2 cellular contexts compared by ENCODE assay signal in the genomic region with DNA sequence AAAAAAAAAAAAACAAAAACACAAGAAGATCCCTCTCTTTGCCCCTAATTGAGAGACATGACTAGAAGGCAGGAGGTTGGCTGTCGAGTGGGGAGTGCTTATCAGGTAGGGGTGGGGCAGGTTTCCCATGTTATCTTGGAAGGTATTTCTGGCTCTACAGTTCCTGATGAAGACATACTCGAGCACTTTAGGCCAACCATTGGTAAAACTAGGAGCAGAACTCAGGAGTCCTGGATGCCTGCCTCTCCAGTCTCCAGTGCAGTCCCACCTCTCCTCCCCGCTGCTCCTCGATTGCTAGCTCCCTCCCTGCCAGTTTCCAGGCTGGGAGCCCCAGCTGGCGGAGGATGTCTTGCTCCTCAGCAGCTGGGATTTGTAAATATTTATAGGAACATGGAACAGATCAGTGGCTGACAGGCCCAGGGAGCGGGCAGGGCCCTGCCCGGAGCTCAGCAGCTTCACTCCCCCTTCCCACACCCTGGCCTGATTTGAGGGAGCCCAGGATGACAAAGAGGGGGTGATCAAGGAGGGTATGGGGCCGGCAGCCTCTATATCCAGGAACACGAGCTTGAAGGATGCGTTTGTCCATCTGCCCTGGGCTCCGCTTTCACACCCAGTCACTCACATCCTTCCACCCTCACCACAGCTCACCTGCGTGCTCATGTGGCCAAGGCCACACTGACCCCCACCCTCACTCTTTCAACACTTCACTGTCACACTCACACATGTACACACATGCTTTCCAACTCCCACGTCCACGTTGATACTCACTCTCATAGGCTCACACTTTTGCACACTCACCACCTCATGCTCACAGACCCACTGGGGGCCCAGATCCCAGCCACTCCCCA.
A peak's percentile ranks its signal among the peaks of the same experiment; 100 is the strongest.
TF ChIP-seq lines count a peak whose summit lies in the region.

No MANE protein-coding gene starts in this region.

TF ChIP-seq in K562, 482 proteins besides CTCF, POLR2A, EP300 and RAD21:
- TF ChIP-seq PRDM10 (IDR thresholded peaks at IDR 0.05; ENCODE audit: partially characterized antibody) (peak; percentile 55), FOXK2 (conservative IDR thresholded peaks at IDR 0.05 in 1 of 2, IDR thresholded peaks at IDR 0.05 in 1 of 2; ENCODE audit: low read depth in 2 of 2) (no peak)

TF ChIP-seq in SK-N-SH, 30 proteins besides CTCF, POLR2A, EP300 and RAD21:
- TF ChIP-seq TCF12 (IDR thresholded peaks at IDR 0.05) (no peak), USF2 (IDR thresholded peaks at IDR 0.05; ENCODE audit: borderline replicate concordance, low read depth, low read length) (no peak), SMC3 (IDR thresholded peaks at IDR 0.05; ENCODE audit: low read depth, low read length) (no peak), FOSL2 (IDR thresholded peaks at IDR 0.05; ENCODE audit: borderline replicate concordance, low read depth) (no peak), GABPA (IDR thresholded peaks at IDR 0.05; ENCODE audit: low read depth) (no peak), TEAD4 (IDR thresholded peaks at IDR 0.05; ENCODE audit: borderline replicate concordance, insufficient read depth) (no peak), CHD2 (IDR thresholded peaks at IDR 0.05; ENCODE audit: low read length, partially characterized antibody) (no peak), NFIC (IDR thresholded peaks at IDR 0.05; ENCODE audit: borderline replicate concordance) (no peak), TAF1 (IDR thresholded peaks at IDR 0.05; ENCODE audit: borderline replicate concordance, low read depth, low read length) (no peak), PBX3 (IDR thresholded peaks at IDR 0.05) (no peak), YY1 (IDR thresholded peaks at IDR 0.05; ENCODE audit: low read depth) (no peak)
- TF ChIP-seq, protein P1, sequence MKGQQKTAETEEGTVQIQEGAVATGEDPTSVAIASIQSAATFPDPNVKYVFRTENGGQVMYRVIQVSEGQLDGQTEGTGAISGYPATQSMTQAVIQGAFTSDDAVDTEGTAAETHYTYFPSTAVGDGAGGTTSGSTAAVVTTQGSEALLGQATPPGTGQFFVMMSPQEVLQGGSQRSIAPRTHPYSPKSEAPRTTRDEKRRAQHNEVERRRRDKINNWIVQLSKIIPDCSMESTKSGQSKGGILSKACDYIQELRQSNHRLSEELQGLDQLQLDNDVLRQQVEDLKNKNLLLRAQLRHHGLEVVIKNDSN (IDR thresholded peaks at IDR 0.05; ENCODE audit: borderline replicate concordance, low read depth): no peak
- TF ChIP-seq, protein P2, sequence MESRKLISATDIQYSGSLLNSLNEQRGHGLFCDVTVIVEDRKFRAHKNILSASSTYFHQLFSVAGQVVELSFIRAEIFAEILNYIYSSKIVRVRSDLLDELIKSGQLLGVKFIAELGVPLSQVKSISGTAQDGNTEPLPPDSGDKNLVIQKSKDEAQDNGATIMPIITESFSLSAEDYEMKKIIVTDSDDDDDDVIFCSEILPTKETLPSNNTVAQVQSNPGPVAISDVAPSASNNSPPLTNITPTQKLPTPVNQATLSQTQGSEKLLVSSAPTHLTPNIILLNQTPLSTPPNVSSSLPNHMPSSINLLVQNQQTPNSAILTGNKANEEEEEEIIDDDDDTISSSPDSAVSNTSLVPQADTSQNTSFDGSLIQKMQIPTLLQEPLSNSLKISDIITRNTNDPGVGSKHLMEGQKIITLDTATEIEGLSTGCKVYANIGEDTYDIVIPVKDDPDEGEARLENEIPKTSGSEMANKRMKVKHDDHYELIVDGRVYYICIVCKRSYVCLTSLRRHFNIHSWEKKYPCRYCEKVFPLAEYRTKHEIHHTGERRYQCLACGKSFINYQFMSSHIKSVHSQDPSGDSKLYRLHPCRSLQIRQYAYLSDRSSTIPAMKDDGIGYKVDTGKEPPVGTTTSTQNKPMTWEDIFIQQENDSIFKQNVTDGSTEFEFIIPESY (IDR thresholded peaks at IDR 0.05; ENCODE audit: borderline replicate concordance, low read depth): no peak
